In the genomic region with DNA sequence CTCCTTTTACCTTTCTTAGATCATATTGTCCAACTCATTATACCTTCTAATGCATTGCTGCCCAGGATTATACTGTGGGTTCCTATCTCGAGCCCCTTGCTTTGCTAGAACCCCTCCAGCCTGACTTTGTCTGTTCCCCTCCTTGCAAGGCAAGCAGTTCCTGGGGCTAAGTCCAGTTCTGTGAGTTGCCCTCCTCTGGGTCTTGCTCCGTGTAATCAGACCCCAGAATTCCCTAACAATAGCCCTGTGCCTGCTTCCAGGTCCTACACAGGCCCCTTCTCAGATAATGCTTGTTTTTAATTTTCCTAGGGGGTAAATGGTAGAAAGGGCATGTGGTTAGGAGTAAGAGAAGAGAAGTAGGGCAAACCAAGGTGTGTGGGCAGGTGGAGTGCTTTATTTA, we compare ENCODE assay signal across 1 cellular context.
TF ChIP-seq lines count a peak whose summit lies in the region.

No MANE protein-coding gene starts in this region.

TF ChIP-seq in GM23338, 12 proteins besides CTCF, POLR2A, EP300 and RAD21 (continued from another document):
- no peak for TF ChIP-seq ZNF462 (CRISPR knock-in tag; IDR thresholded peaks at IDR 0.05)
TF ChIP-seq in GM23338: peak in this region for 0.
